ENCODE assay signal across 8 cellular contexts in genomic region chr15:73972984-73973682, GRCh38. TPM values are rescaled to one million over a fixed set of nuclear protein-coding genes. Genes with fewer than 3 reads are reported as not detected.
A peak's percentile ranks its signal among the peaks of the same experiment; 100 is the strongest.
DNase-seq lines count a peak whose midpoint lies in the region; ATAC-seq and TF ChIP-seq lines count a peak whose summit lies in the region.

No MANE protein-coding gene starts in this region.

- H3K27me3 ChIP-seq in kidney epithelial cell (ENCODE audit: control insufficient read depth, insufficient read depth, low read length), result no peaks in the 10 kb centered on the region

- no peaks in the 10 kb centered on the region for H3K36me3 ChIP-seq in kidney epithelial cell (ENCODE audit: control insufficient read depth, insufficient read depth, low read length)

- DNase-seq in AG09309 (ENCODE audit: low read depth) (no peak), GOT3 (lab: John Stamatoyannopoulos, UW) (peak; percentile 62), NCI-H226 (peak; percentile 66), cardiac fibroblast (ENCODE audit: low read depth in 2 of 2) (peak; percentile 88), kidney epithelial cell (ENCODE audit: low read depth) (no peak)
- peak; percentile 51 for DNase-seq in activated CD4-positive, CD25-positive, alpha-beta regulatory T cell treated with anti-CD3 and anti-CD28 coated beads, Interleukin-2, amount 50 U/mL, for 16 hours (ENCODE audit: low read depth, low spot score)
- peak; percentile 58 to 64 for DNase-seq in stimulated activated CD4-positive, alpha-beta T cell treated with anti-CD3 and anti-CD28 coated beads, Interleukin-1b, Interleukin-23, amount 100 ng/mL, for 1 hour (ENCODE audit: low read depth in 2 of 2)

- peak; percentile 91 for TF ChIP-seq CTCF in AG09309 (IDR thresholded peaks at IDR 0.05; ENCODE audit: control insufficient read depth, insufficient read depth, low read depth, low read length, missing control alignments)
- peak; percentile 91 for TF ChIP-seq CTCF in cardiac fibroblast (IDR thresholded peaks at IDR 0.05; ENCODE audit: low read depth, low read length)
- TF ChIP-seq CTCF in kidney epithelial cell (IDR thresholded peaks at IDR 0.05; ENCODE audit: insufficient read depth, low read length, poor library complexity, severe bottlenecking), result peak; percentile 84

- H3K4me3 ChIP-seq in AG09309 (ENCODE audit: control insufficient read depth, low read depth, low read length) (no peak overlapping the region), cardiac fibroblast (replicated peaks in 1 of 2; ENCODE audit: low read depth in 2 of 2, low read length in 2 of 2) (peak overlapping the region in 1 of 2 donors; percentile 19), kidney epithelial cell (ENCODE audit: low read depth, low read length) (no peak overlapping the region)

- no peak for ATAC-seq in GM18520 (IDR thresholded peaks at IDR 0.05; ENCODE audit: unreplicated experiment)

RNA-seq across cellular contexts. Expression of gene STOML1, which starts 19.0 kb away (rescaled TPM):
- 13.6 and 18.3 TPM in 2 replicates for total RNA-seq in kidney epithelial cell

RNA-seq across cellular contexts. Expression of gene PML, which starts 21.4 kb away (rescaled TPM):
- 94.1 and 146 TPM in 2 replicates for total RNA-seq in kidney epithelial cell

RNA-seq across cellular contexts. Expression of gene LOXL1, which starts 46.9 kb away (rescaled TPM):
- total RNA-seq in kidney epithelial cell, result 67.2 and 81.3 TPM in 2 replicates

Comparison
In these comparisons a context has a peak if more than half of its experiments do, and no peak if none do; other contexts are left out.
1. DNase-seq: peak in GOT3 (single experiment), NCI-H226 (single experiment), activated CD4-positive, CD25-positive, alpha-beta regulatory T cell treated with anti-CD3 and anti-CD28 coated beads, Interleukin-2, amount 50 U/mL, for 16 hours (single experiment), cardiac fibroblast (2 of 2) and stimulated activated CD4-positive, alpha-beta T cell treated with anti-CD3 and anti-CD28 coated beads, Interleukin-1b, Interleukin-23, amount 100 ng/mL, for 1 hour (2 of 2); none in AG09309 (single experiment) and kidney epithelial cell (single experiment).
2. Peak in every context shown above with its lines, with median percentiles within 50 percentile points of each other: CTCF ChIP-seq.